Comparison of ENCODE assay signal across 9 cellular contexts in the genomic region with DNA sequence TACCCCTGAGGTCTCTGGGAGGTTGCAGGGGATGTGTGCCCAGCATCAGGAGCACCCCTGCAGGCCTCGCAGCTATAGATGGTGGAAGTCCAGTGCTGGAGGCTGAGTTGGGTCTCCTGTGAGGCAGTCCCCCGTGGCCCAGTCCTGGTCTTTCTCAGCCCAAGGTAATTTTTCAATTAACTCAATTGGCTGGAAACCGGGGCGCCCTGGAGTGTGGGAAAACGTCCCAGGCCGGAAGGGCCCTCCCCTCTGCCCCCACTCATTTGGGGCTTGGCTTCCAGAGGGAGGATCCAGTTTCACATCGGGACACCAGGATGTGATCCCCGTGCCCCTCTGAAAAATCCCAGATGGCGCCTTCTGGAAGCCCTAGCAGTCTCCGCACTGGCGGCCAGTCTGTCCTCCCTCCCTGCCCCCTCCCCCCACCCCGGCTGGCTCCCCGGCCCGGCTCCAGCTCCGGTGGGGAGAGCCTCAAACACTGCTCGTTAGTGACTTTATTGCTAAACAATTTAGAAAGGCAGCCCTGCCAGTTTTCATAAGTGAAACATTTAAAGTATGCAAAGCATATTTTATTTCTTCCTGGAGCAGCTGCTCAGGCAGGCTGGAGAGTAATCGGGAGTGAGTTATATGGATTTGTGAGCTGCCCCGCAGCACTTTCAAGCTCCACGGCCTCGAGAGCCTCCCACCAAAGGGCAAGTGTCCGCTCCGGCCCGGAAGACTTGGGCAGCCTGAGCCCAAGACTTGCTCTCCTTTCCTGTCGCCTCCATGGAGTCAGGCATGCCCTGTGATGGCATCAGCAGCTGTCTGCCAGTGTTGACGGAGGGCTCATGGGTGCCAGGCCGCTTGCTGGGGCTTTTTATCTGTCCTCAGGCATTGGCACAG.
DNase-seq lines count a peak whose midpoint lies in the region; ATAC-seq and TF ChIP-seq lines count a peak whose summit lies in the region.
"Had no signal": no experiment of that assay in that cellular context is flagged by ENCODE, and none has a peak within 500 bp of the region (broad histone marks: within the 10 kb centered on the region; RNA-seq: fewer than 3 reads in every experiment).

No MANE protein-coding gene starts in this region.

- H3K36me3 ChIP-seq in Karpas-422 (ENCODE audit: insufficient read depth, low read length) = no peaks in the 10 kb centered on the region

- no peaks in the 10 kb centered on the region for H3K9me2 ChIP-seq in Karpas-422 (replicated peaks; ENCODE audit: insufficient read depth, low read length)

- H3K9me3 ChIP-seq in AG04450 (ENCODE audit: control insufficient read depth, insufficient read depth, low read length) (no peaks in the 10 kb centered on the region), Karpas-422 (ENCODE audit: low read length) (no peaks in the 10 kb centered on the region)

- peak overlapping the region; percentile 98 for H3K27ac ChIP-seq in AG04450 (ENCODE audit: low read depth, low read length)
- H3K27ac ChIP-seq in Karpas-422 (ENCODE audit: low read length) = no peak overlapping the region

- POLR2A ChIA-PET in AG04450 (lab: Yijun Ruan, JAX) = interaction anchor here (1.0 to 2.2 kb wide), 7 partner anchors 17 to 203 kb away, joined by 3 to 7 read pairs (median 4); no protein-coding TSS in a partner anchor

- DNase-seq in AG04450 (ENCODE audit: low read depth, low spot score) (peak; percentile 85), SK-N-DZ (ENCODE audit: low spot score) (peak; percentile 83), fibroblast of villous mesenchyme (ENCODE audit: low read depth) (peak; percentile 94), occipital lobe (lab: John Stamatoyannopoulos, UW) (peak; percentile 25), NCI-H146 (lab: John Stamatoyannopoulos, UW) (no peak), Karpas-422 (no peak), NCI-H2107 treated with DMSO at 0.1 percent for 48 hours (lab: John Stamatoyannopoulos, UW; ENCODE audit: unreplicated experiment) (no peak)
- DNase-seq: CD4-positive, CD25-positive, alpha-beta regulatory T cell had no signal

- H3K4me2 ChIP-seq in Karpas-422 (ENCODE audit: low read depth, low read length, poor library complexity, severe bottlenecking) = no peak overlapping the region

- H3K4me1 ChIP-seq in Karpas-422 (ENCODE audit: low read length) = no peaks in the 10 kb centered on the region

- peak overlapping the region; percentile 52 for H3K4me3 ChIP-seq in AG04450 (ENCODE audit: low read depth, low read length)
- peak overlapping the region; percentile 45 for H3K4me3 ChIP-seq in fibroblast of villous mesenchyme (ENCODE audit: low read depth, low read length)
- no peak overlapping the region for H3K4me3 ChIP-seq in Karpas-422 (ENCODE audit: low read length)

- H3K9ac ChIP-seq in Karpas-422 (ENCODE audit: low read length) = no peak overlapping the region

- H4K20me1 ChIP-seq in Karpas-422 (ENCODE audit: insufficient read depth, low read depth, low read length) = no peaks in the 10 kb centered on the region

- H3K79me2 ChIP-seq in Karpas-422 (ENCODE audit: low read length) = no peaks in the 10 kb centered on the region

- TF ChIP-seq CTCF in AG04450 (IDR thresholded peaks at IDR 0.05; ENCODE audit: low read depth, low read length) (no peak), fibroblast of villous mesenchyme (IDR thresholded peaks at IDR 0.05; ENCODE audit: insufficient read depth, low read depth, low read length) (no peak)

- no peaks in the 10 kb centered on the region for H3K27me3 ChIP-seq in AG04450 (ENCODE audit: control insufficient read depth, insufficient read depth, low read length)
- 0 out of 2 replicates have a peak, but pooled peaks cover 2% of the 10 kb centered on the region for H3K27me3 ChIP-seq in Karpas-422 (ENCODE audit: low read length)

- H2AFZ ChIP-seq in Karpas-422 (ENCODE audit: low read length) = no peak overlapping the region

- CTCF ChIA-PET in AG04450 (lab: Charles Lee) = interaction anchor here (0.6 to 3.7 kb wide), 4 partner anchors 34 to 1196 kb away, joined by 3 to 19 read pairs (median 8); no protein-coding TSS in a partner anchor

- ATAC-seq in HG03342 (IDR thresholded peaks at IDR 0.05; ENCODE audit: unreplicated experiment) = no peak

Comparison
In these comparisons a context has a peak if more than half of its experiments do, and no peak if none do; other contexts are left out.
1. DNase-seq: peak in AG04450 (single experiment), SK-N-DZ (single experiment), fibroblast of villous mesenchyme (single experiment) and occipital lobe (single experiment); none in NCI-H146 (single experiment), Karpas-422 (single experiment) and NCI-H2107 treated with DMSO at 0.1 percent for 48 hours (single experiment).